In the genomic region with DNA sequence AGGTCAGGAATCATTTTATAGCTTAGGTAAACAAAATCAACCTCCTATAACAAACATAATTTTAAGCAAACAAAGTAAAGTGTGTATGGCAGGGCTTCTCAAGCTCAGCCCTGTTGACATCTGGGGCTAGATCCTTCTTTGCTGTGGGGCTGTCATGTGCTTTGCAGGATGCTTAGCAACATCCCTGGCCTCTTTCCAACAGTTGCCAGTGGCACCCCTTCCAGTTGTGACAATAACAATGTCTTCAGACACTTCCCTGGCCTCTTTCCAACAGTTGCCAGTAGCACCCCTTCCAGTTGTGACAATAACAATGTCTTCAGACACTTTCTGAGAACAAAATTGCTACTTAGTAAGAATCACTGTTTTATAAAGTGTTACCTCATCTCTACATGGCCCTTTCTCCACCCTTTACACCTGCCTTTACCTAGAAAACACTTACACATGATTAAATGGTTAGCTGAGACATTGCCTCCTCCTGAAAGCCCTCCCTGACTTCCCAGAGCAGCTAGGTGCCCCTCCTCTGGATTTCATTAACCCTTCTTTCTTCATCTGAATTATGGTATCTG, we compare ENCODE assay signal across 12 cellular contexts.
"Had no signal": no experiment of that assay in that cellular context is flagged by ENCODE, and none has a peak within 500 bp of the region (broad histone marks: within the 10 kb centered on the region; RNA-seq: fewer than 3 reads in every experiment).

No MANE protein-coding gene starts in this region.

- DNase-seq: activated CD4-positive, alpha-beta T cell treated with anti-CD3 and anti-CD28 coated beads for 48 hours; activated CD8-positive, alpha-beta memory T cell treated with anti-CD3 and anti-CD28 coated beads, Interleukin-2, amount 50 U/mL, for 48 hours; activated CD8-positive, alpha-beta T cell treated with anti-CD3 and anti-CD28 coated beads, Interleukin-2, amount 10 ng/mL, durations not matched to agents 7 days and 5 days; activated naive CD4-positive, alpha-beta T cell; colonic mucosa; foreskin keratinocyte; left colon; stimulated activated CD4-positive, alpha-beta T cell treated with anti-CD3 and anti-CD28 coated beads, Interleukin-4, amount 100 ng/mL, for 24 hours; stimulated activated naive CD8-positive, alpha-beta T cell treated with anti-CD3 and anti-CD28 coated beads, Interleukin-15, amount 100 ng/mL, for 72 hours; testis; WERI-Rb-1 had no signal

- H3K36me3 ChIP-seq: colonic mucosa, WERI-Rb-1 had no signal

- H3K9me3 ChIP-seq: colonic mucosa, testis had no signal

- H3K4me1 ChIP-seq: colonic mucosa, foreskin keratinocyte, testis had no signal

- H3K27me3 ChIP-seq: colonic mucosa, foreskin keratinocyte, testis had no signal

- H3K4me3 ChIP-seq: colonic mucosa, lung, testis had no signal
